6 cellular contexts compared by ENCODE assay signal in genomic region chrX:48910926-48911406, GRCh38. TPM values are rescaled to one million over a fixed set of nuclear protein-coding genes. Genes with fewer than 3 reads are reported as not detected.
DNase-seq lines count a peak whose midpoint lies in the region; ATAC-seq and TF ChIP-seq lines count a peak whose summit lies in the region.

No MANE protein-coding gene starts in this region.

- no peak for ATAC-seq in Panc1

- peak overlapping the region; percentile 87 for H3K4me3 ChIP-seq in Caco-2 (ENCODE audit: low read depth, low read length)
- peak overlapping the region; percentile 71 to 99 for H3K4me3 ChIP-seq in Panc1 (ENCODE audit: low read depth in 2 of 2, low read length in 2 of 2)
- peak overlapping the region; percentile 78 for H3K4me3 ChIP-seq in left ventricle myocardium inferior
- peak overlapping the region; percentile 44 to 58 for H3K4me3 ChIP-seq in uterus

- CTCF ChIA-PET in Caco-2 (lab: Charles Lee) (interaction anchor here (1.2 to 1.5 kb wide), 3 partner anchors 13 to 105 kb away, joined by 3 to 4 read pairs (median 4); partner anchors contain the start of genes PQBP1 and TIMM17B), Panc1 (lab: Charles Lee) (no interaction called here)

- H3K27ac ChIP-seq in Panc1 (ENCODE audit: low read length) (peak overlapping the region; percentile 92), left ventricle myocardium inferior (replicated peaks) (peak overlapping the region; percentile 79), uterus (peak overlapping the region; percentile 51 to 66)

- H3K9me3 ChIP-seq in Caco-2 (no peaks in the 10 kb centered on the region), Panc1 (ENCODE audit: control insufficient read depth, insufficient read depth, low read depth, low read length) (no peaks in the 10 kb centered on the region), left ventricle myocardium inferior (replicated peaks) (no peaks in the 10 kb centered on the region), uterus (no peaks in the 10 kb centered on the region)

- H3K36me3 ChIP-seq in Caco-2 (ENCODE audit: control insufficient read depth, insufficient read depth, low read length) (no peaks in the 10 kb centered on the region; the same call in 1 of the 2 replicates), Panc1 (ENCODE audit: control insufficient read depth, insufficient read depth, low read length) (peaks cover 11% of the 10 kb centered on the region), left ventricle myocardium inferior (peaks cover under 1% of the 10 kb centered on the region), uterus (no peaks in the 10 kb centered on the region)

- no peak for DNase-seq in Caco-2
- no peak for DNase-seq in Panc1 (ENCODE audit: low read depth, low spot score)
- DNase-seq in left ventricle myocardium inferior = no peak
- DNase-seq in uterus = no peak
- no peak for DNase-seq in NCI-H774 (lab: John Stamatoyannopoulos, UW)
- DNase-seq in stimulated activated CD4-positive, alpha-beta T cell treated with anti-CD3 and anti-CD28 coated beads, Interleukin-4, amount 100 ng/mL, for 24 hours = no peak

- no peaks in the 10 kb centered on the region for H3K27me3 Mint-ChIP-seq in Caco-2 (ENCODE audit: insufficient read depth, unreplicated experiment)

- peak overlapping the region; percentile 100 for H3K27ac Mint-ChIP-seq in Caco-2 (ENCODE audit: unreplicated experiment)

- peaks cover 21% of the 10 kb centered on the region for H3K4me1 Mint-ChIP-seq in Caco-2 (ENCODE audit: low read depth, unreplicated experiment)

- POLR2A ChIA-PET in Caco-2 (lab: Charles Lee) = interaction anchor here (1.3 to 1.6 kb wide), 3 partner anchors 13 to 235 kb away, joined by 5 to 24 read pairs (median 9); partner anchors contain the start of genes HDAC6, PQBP1 and TIMM17B
- POLR2A ChIA-PET in Panc1 (lab: Charles Lee) = interaction anchor here (0.5 to 1.4 kb wide), 4 partner anchors 13 to 122 kb away, joined by 3 to 6 read pairs (median 3); partner anchors contain the start of genes PQBP1 and TIMM17B

- H3K4me1 ChIP-seq in Caco-2 (0 out of 2 replicates have a peak, but pooled peaks cover 7% of the 10 kb centered on the region), Panc1 (ENCODE audit: control insufficient read depth, insufficient read depth, low read length) (peaks cover 11% of the 10 kb centered on the region), left ventricle myocardium inferior (peaks cover 20% of the 10 kb centered on the region), uterus (no peaks in the 10 kb centered on the region)

- no peak for TF ChIP-seq POLR2A in uterus (IDR thresholded peaks at IDR 0.05)

- in situ Hi-C loops in Panc1 (cut with HindIII; ENCODE audit: low pct_unique_long_range_greater_than_20kb, low sequenced_read_pairs) = no loop called here

- peak overlapping the region; percentile 95 for H3K4me3 Mint-ChIP-seq in Caco-2 (ENCODE audit: unreplicated experiment)

- BruUV-seq in Caco-2 (replicated peaks; lab: Mats Ljungman, UMichigan) = no TSS peak
- no TSS peak for BruUV-seq in Panc1 (replicated peaks; lab: Mats Ljungman, UMichigan)

- TF ChIP-seq CTCF in Caco-2 (IDR thresholded peaks at IDR 0.05; ENCODE audit: insufficient read depth in 1 of 2, low read depth in 1 of 2, low read length in 1 of 2, severe bottlenecking in 1 of 2, unreplicated experiment in 1 of 2) (no peak), Panc1 (IDR thresholded peaks at IDR 0.05) (no peak), left ventricle myocardium inferior (IDR thresholded peaks at IDR 0.05; ENCODE audit: borderline replicate concordance) (no peak), uterus (IDR thresholded peaks at IDR 0.05) (no peak)

- H3K9me3 Mint-ChIP-seq in Caco-2 (ENCODE audit: unreplicated experiment) = no peaks in the 10 kb centered on the region

- no peaks in the 10 kb centered on the region for H3K27me3 ChIP-seq in Caco-2 (replicated peaks; ENCODE audit: control insufficient read depth, insufficient read depth, low read length)
- no peaks in the 10 kb centered on the region for H3K27me3 ChIP-seq in Panc1 (ENCODE audit: control insufficient read depth, insufficient read depth, low read length)
- H3K27me3 ChIP-seq in left ventricle myocardium inferior (ENCODE audit: low read depth) = no peaks in the 10 kb centered on the region
- no peaks in the 10 kb centered on the region for H3K27me3 ChIP-seq in uterus

- H3K36me3 Mint-ChIP-seq in Caco-2 (ENCODE audit: insufficient read depth, unreplicated experiment) = peaks cover 32% of the 10 kb centered on the region

- intact Hi-C loops in Caco-2 (cut with micrococcal nuclease; ENCODE audit: unreplicated experiment) = no loop called here
- intact Hi-C loops in Panc1 (cut with micrococcal nuclease; ENCODE audit: unreplicated experiment) = no loop called here
- intact Hi-C loops in left ventricle myocardium inferior (cut with micrococcal nuclease) = no loop called here
- intact Hi-C loops in uterus (cut with DNase I; ENCODE audit: low total_unique reads) = no loop called here

RNA-seq across cellular contexts. Expression of gene SLC35A2, which starts 0.5 kb away (rescaled TPM):
- total RNA-seq in Caco-2 (2022) (58.8 and 61.4 TPM in 2 replicates), Panc1 (2021; ENCODE audit: unreplicated experiment) (72.4 TPM), left ventricle myocardium inferior (10.4 TPM), uterus (10 to 100 TPM in 2 of 4 donors, 1 to 10 TPM in 2; 4.4 to 16.9 (median 11.1) TPM)
- polyA plus RNA-seq in Panc1 (2012; ENCODE audit: insufficient read length) = 94.0 TPM

RNA-seq across cellular contexts. Expression of gene PIM2, which starts 7.9 kb away (rescaled TPM):
- total RNA-seq in Caco-2 (2022) (12.0 and 13.9 TPM in 2 replicates), Panc1 (2021; ENCODE audit: unreplicated experiment) (52.6 TPM), left ventricle myocardium inferior (3.3 TPM), uterus (10 to 100 TPM in 1 of 4 donors, 1 to 10 TPM in 2, not detected in 1; 4.8 to 16.8 (median 9.1) TPM)
- 28.1 TPM for polyA plus RNA-seq in Panc1 (2012; ENCODE audit: insufficient read length)

RNA-seq across cellular contexts. Expression of gene PQBP1, which starts 13.2 kb away (rescaled TPM):
- total RNA-seq in Caco-2 (2022) (111 and 114 TPM in 2 replicates), Panc1 (2021; ENCODE audit: unreplicated experiment) (136 TPM), left ventricle myocardium inferior (60.3 TPM), uterus (10 to 100 TPM; 46.4 to 90.7 (median 70.3) TPM)
- 173 TPM for polyA plus RNA-seq in Panc1 (2012; ENCODE audit: insufficient read length)

RNA-seq across cellular contexts. Expression of gene TIMM17B, which starts 13.4 kb away (rescaled TPM):
- total RNA-seq in Caco-2 (2022) = 82.5 and 90.6 TPM in 2 replicates
- total RNA-seq in Panc1 (2021; ENCODE audit: unreplicated experiment) = 92.1 TPM
- polyA plus RNA-seq in Panc1 (2012; ENCODE audit: insufficient read length) = 95.5 TPM
- total RNA-seq in left ventricle myocardium inferior = 76.1 TPM
- 10 to 100 TPM in 3 of 4 donors, 1 to 10 TPM in 1; 4.1 to 29.5 (median 17.2) TPM for total RNA-seq in uterus

RNA-seq across cellular contexts. Expression of gene OTUD5, which starts 46.4 kb away (rescaled TPM):
- 40.1 and 40.6 TPM in 2 replicates for total RNA-seq in Caco-2 (2022)
- 59.5 TPM for total RNA-seq in Panc1 (2021; ENCODE audit: unreplicated experiment)
- polyA plus RNA-seq in Panc1 (2012; ENCODE audit: insufficient read length) = 102 TPM
- total RNA-seq in left ventricle myocardium inferior = 21.2 TPM
- total RNA-seq in uterus = 10 to 100 TPM in 3 of 4 donors, 1 to 10 TPM in 1; 8.5 to 58.7 (median 21.8) TPM
